Comparison of ENCODE assay signal across 17 cellular contexts in genomic region chr5:161299053-161299452, GRCh38.
DNase-seq lines count a peak whose midpoint lies in the region; ATAC-seq lines count a peak whose summit lies in the region.
"Had no signal": no experiment of that assay in that cellular context is flagged by ENCODE, and none has a peak within 500 bp of the region (broad histone marks: within the 10 kb centered on the region; RNA-seq: fewer than 3 reads in every experiment).

No MANE protein-coding gene starts in this region.

- no peaks in the 10 kb centered on the region for H3K36me3 ChIP-seq in HAP-1 (replicated peaks)
- H3K36me3 ChIP-seq: ascending aorta, gastrocnemius medialis, WERI-Rb-1 had no signal

- ATAC-seq in GM19351 (IDR thresholded peaks at IDR 0.05; ENCODE audit: unreplicated experiment) (peak; percentile 94), HG02623 (IDR thresholded peaks at IDR 0.05; ENCODE audit: unreplicated experiment) (peak; percentile 89), HG03378 (IDR thresholded peaks at IDR 0.05; ENCODE audit: unreplicated experiment) (peak; percentile 83)
- ATAC-seq: gastrocnemius medialis, sciatic nerve had no signal

- H3K4me3 ChIP-seq in HAP-1: no peak overlapping the region
- H3K4me3 ChIP-seq: ascending aorta, gastrocnemius medialis had no signal

- no peaks in the 10 kb centered on the region for H3K27me3 ChIP-seq in HAP-1 (ENCODE audit: low read depth)
- H3K27me3 ChIP-seq: ascending aorta, gastrocnemius medialis had no signal

- in situ Hi-C loops in HAP-1 (cut with MboI; ENCODE audit: low sequenced_read_pairs): no loop called here

- H3K9me3 ChIP-seq in HAP-1: no peaks in the 10 kb centered on the region; the same call in 1 of the 2 replicates
- H3K9me3 ChIP-seq: ascending aorta, gastrocnemius medialis had no signal

- peak; percentile 38 for DNase-seq in medulla oblongata (ENCODE audit: extremely low spot score)
- DNase-seq in ureter (ENCODE audit: low spot score): no peak
- DNase-seq in DMS 273 (lab: John Stamatoyannopoulos, UW; ENCODE audit: unreplicated experiment): no peak
- DNase-seq in NCI-H2029 treated with DMSO at 0.1 percent for 48 hours (lab: John Stamatoyannopoulos, UW): no peak
- DNase-seq in HAP-1 (ENCODE audit: low spot score in 2 of 2): no peak
- DNase-seq: activated T-cell treated with anti-CD3 and anti-CD28 coated beads for 4 hours; effector CD8-positive, alpha-beta T cell; gastrocnemius medialis; NCI-H1092 treated with DMSO at 0.1 percent for 48 hours; NCI-H526 treated with DMSO at 0.1 percent for 48 hours; SHP77 treated with DMSO at 0.1 percent for 48 hours; WERI-Rb-1 had no signal

- H3K4me1 ChIP-seq in HAP-1: no peaks in the 10 kb centered on the region
- H3K4me1 ChIP-seq: ascending aorta had no signal
